In the genomic region with DNA sequence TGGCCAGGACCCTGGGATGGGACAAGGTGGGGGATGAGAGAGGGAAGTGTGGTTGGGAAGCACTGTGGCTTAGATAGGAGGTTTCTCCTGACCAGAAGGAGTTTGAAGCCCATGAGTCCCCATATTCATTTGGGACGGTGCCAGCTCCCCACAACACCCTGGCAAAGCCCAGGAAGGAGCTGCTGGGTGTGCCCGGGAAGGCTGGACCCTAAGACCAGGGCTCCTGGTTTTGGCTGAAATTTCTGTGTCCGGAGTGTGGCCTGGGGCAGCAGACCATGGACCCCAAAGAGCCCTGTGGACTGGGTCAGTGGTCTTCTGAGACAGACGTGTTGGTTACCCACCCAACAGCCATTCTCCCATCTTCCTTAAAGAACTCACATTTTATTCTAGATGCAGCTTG, we compare ENCODE assay signal across 26 cellular contexts. TPM values are rescaled to one million over a fixed set of nuclear protein-coding genes. Genes with fewer than 3 reads are reported as not detected.
DNase-seq lines count a peak whose midpoint lies in the region; FAIRE-seq and TF ChIP-seq lines count a peak whose summit lies in the region.
"Had no signal": no experiment of that assay in that cellular context is flagged by ENCODE, and none has a peak within 500 bp of the region (broad histone marks: within the 10 kb centered on the region; RNA-seq: fewer than 3 reads in every experiment).

No MANE protein-coding gene starts in this region.

- no peaks in the 10 kb centered on the region for H3K36me3 Mint-ChIP-seq in osteocyte (ENCODE audit: unreplicated experiment)
- H3K36me3 Mint-ChIP-seq in CD8-positive, alpha-beta memory T cell: peaks cover 0 to 8% (median 5%) of the 10 kb centered on the region in 3 donors

- H4K20me1 ChIP-seq in BLaER1 treated with 17β-estradiol and CSF1 and Interleukin-3, amounts not matched to agents 10 nM and 100 nM: no peaks in the 10 kb centered on the region

- H3K4me2 ChIP-seq in BLaER1 treated with 17β-estradiol and CSF1 and Interleukin-3, amounts not matched to agents 10 nM and 100 nM: peak overlapping the region in 7 of 11 experiments; percentile 11 to 86 (median 76); a peak in 12 of 22 replicates
- H3K4me2 ChIP-seq: A549 had no signal

- H3K27ac Mint-ChIP-seq in osteocyte (ENCODE audit: unreplicated experiment): no peak overlapping the region
- H3K27ac Mint-ChIP-seq in CD8-positive, alpha-beta memory T cell: no peak overlapping the region
- H3K27ac Mint-ChIP-seq: B cell had no signal

- no peak overlapping the region for H3K9ac ChIP-seq in BLaER1 treated with 17β-estradiol and CSF1 and Interleukin-3, amounts not matched to agents 10 nM and 100 nM

- H3K9me3 Mint-ChIP-seq in osteocyte (ENCODE audit: unreplicated experiment): peaks cover 7% of the 10 kb centered on the region
- H3K9me3 Mint-ChIP-seq in CD8-positive, alpha-beta memory T cell: peaks cover 0 to 4% (median 2%) of the 10 kb centered on the region in 5 donors

- POLR2A ChIA-PET in CD8-positive, alpha-beta memory T cell (lab: Charles Lee): no interaction called here

- CTCF ChIA-PET in CD8-positive, alpha-beta memory T cell (lab: Charles Lee): interaction anchor here (2.3 kb wide), 1 partner anchor 14 kb away, joined by 7 read pairs; no protein-coding TSS in a partner anchor

- H3K4me3 Mint-ChIP-seq in osteocyte (ENCODE audit: unreplicated experiment): no peak overlapping the region
- H3K4me3 Mint-ChIP-seq in CD8-positive, alpha-beta memory T cell: no peak overlapping the region
- H3K4me3 Mint-ChIP-seq: B cell; CD14-positive monocyte; CD4-positive, alpha-beta memory T cell; CD4-positive, CD25-positive, alpha-beta regulatory T cell had no signal

- H3K27me3 ChIP-seq in BLaER1 treated with 17β-estradiol and CSF1 and Interleukin-3, amounts not matched to agents 10 nM and 100 nM: no peaks in the 10 kb centered on the region
- H3K27me3 ChIP-seq in bronchial epithelial cell (ENCODE audit: control insufficient read depth, insufficient read depth, low read length) (no peaks in the 10 kb centered on the region), neutrophil (no peaks in the 10 kb centered on the region)
- H3K27me3 ChIP-seq in CD8-positive, alpha-beta memory T cell (ENCODE audit: insufficient read depth, low read length, poor library complexity, severe bottlenecking): no peaks in the 10 kb centered on the region

- H3K4me3 ChIP-seq in BLaER1 treated with 17β-estradiol and CSF1 and Interleukin-3, amounts not matched to agents 10 nM and 100 nM: no peak overlapping the region
- H3K4me3 ChIP-seq in bronchial epithelial cell (ENCODE audit: low read depth, low read length) (no peak overlapping the region), neutrophil (ENCODE audit: low read depth in 1 of 2, low read length in 1 of 2) (peak overlapping the region in 1 of 2 experiments; percentile 51)
- no peak overlapping the region for H3K4me3 ChIP-seq in CD8-positive, alpha-beta memory T cell (ENCODE audit: low read length)
- H3K4me3 ChIP-seq: A549, GM12878 had no signal

- H3K36me3 ChIP-seq in BLaER1 treated with 17β-estradiol and CSF1 and Interleukin-3, amounts not matched to agents 10 nM and 100 nM: peaks cover 0 to 33% (median 14%) of the 10 kb centered on the region in 11 experiments; a peak in 18 of 22 replicates
- H3K36me3 ChIP-seq in bronchial epithelial cell (ENCODE audit: control insufficient read depth, insufficient read depth, low read length) (no peaks in the 10 kb centered on the region), neutrophil (peaks cover 18% of the 10 kb centered on the region)
- no peaks in the 10 kb centered on the region for H3K36me3 ChIP-seq in CD8-positive, alpha-beta memory T cell (ENCODE audit: insufficient read depth, low read length)

- TF ChIP-seq CTCF in bronchial epithelial cell (IDR thresholded peaks at IDR 0.05; ENCODE audit: insufficient read depth, low read length, severe bottlenecking) (no peak), neutrophil (IDR thresholded peaks at IDR 0.05) (no peak), osteocyte (IDR thresholded peaks at IDR 0.05) (no peak)

- peak; percentile 36 for FAIRE-seq in bronchial epithelial cell (lab: Jason Lieb, UNC)
- FAIRE-seq: A549, GM12878, GM12892, GM18507, GM19239 had no signal

- H3K9me3 ChIP-seq in BLaER1 treated with 17β-estradiol and CSF1 and Interleukin-3, amounts not matched to agents 10 nM and 100 nM (replicated peaks in 1 of 11): peaks cover 16 to 58% (median 48%) of the 10 kb centered on the region in 11 experiments
- H3K9me3 ChIP-seq in neutrophil: no peaks in the 10 kb centered on the region
- no peaks in the 10 kb centered on the region for H3K9me3 ChIP-seq in CD8-positive, alpha-beta memory T cell (ENCODE audit: low read length)
- H3K9me3 ChIP-seq: A549 had no signal

- peaks cover 5% of the 10 kb centered on the region for H3K27me3 Mint-ChIP-seq in osteocyte (ENCODE audit: unreplicated experiment)
- H3K27me3 Mint-ChIP-seq in CD8-positive, alpha-beta memory T cell: no peaks in the 10 kb centered on the region
- H3K27me3 Mint-ChIP-seq: B cell; CD4-positive, alpha-beta memory T cell; CD4-positive, CD25-positive, alpha-beta regulatory T cell had no signal

- peaks cover 47 to 87% (median 71%) of the 10 kb centered on the region in 10 experiments for H3K4me1 ChIP-seq in BLaER1 treated with 17β-estradiol and CSF1 and Interleukin-3, amounts not matched to agents 10 nM and 100 nM
- peaks cover 73 to 78% of the 10 kb centered on the region in 2 experiments for H3K4me1 ChIP-seq in neutrophil (ENCODE audit: control insufficient read depth in 1 of 2, insufficient read depth in 1 of 2, low read depth in 1 of 2, low read length in 1 of 2)
- peaks cover 6% of the 10 kb centered on the region for H3K4me1 ChIP-seq in CD8-positive, alpha-beta memory T cell (ENCODE audit: insufficient read depth, low read length)
- H3K4me1 ChIP-seq: A549 had no signal

- DNase-seq in bronchial epithelial cell (ENCODE audit: low read depth) (no peak), osteocyte (ENCODE audit: extremely low spot score, unreplicated experiment) (peak; percentile 49), SHP77 treated with DMSO at 0.1 percent for 48 hours (lab: John Stamatoyannopoulos, UW) (no peak), retina (no peak)
- DNase-seq in CD8-positive, alpha-beta memory T cell: no peak
- DNase-seq: AML-193; C1 segment of cervical spinal cord; CD4-positive, alpha-beta memory T cell; CD4-positive, CD25-positive, alpha-beta regulatory T cell; DMS 273 treated with DMSO at 0.1 percent for 48 hours; DMS153; DMS53; DMS79; DND-41; EL; GDM1 had no signal

- no peaks in the 10 kb centered on the region for H3K4me1 Mint-ChIP-seq in osteocyte (ENCODE audit: unreplicated experiment)
- H3K4me1 Mint-ChIP-seq in CD8-positive, alpha-beta memory T cell: peaks cover 24 to 33% (median 29%) of the 10 kb centered on the region in 3 donors

- peak overlapping the region in 6 of 11 experiments; percentile 4 to 59 (median 32); a peak in 5 of 22 replicates for H3K27ac ChIP-seq in BLaER1 treated with 17β-estradiol and CSF1 and Interleukin-3, amounts not matched to agents 10 nM and 100 nM
- peak overlapping the region; percentile 92 for H3K27ac ChIP-seq in neutrophil
- no peak overlapping the region for H3K27ac ChIP-seq in CD8-positive, alpha-beta memory T cell (ENCODE audit: low read depth, low read length)
- H3K27ac ChIP-seq: 22Rv1, A549 had no signal

RNA-seq across cellular contexts. Expression of gene MAPK13, which starts 15.2 kb away (rescaled TPM):
- total RNA-seq in bronchial epithelial cell (70.6 and 95.6 TPM in 2 replicates), osteocyte (1.5 and 1.6 TPM in 2 replicates)
- 10 to 100 TPM; 75.7 to 77.3 TPM for total RNA-seq in CD8-positive, alpha-beta memory T cell
- 46.4 TPM for polyA plus RNA-seq in CD8-positive, alpha-beta memory T cell

RNA-seq across cellular contexts. Expression of gene BRPF3, which starts 51.0 kb away (rescaled TPM):
- total RNA-seq in bronchial epithelial cell (6.3 and 10.1 TPM in 2 replicates), osteocyte (29.4 and 36.2 TPM in 2 replicates)
- 10 to 100 TPM; 22.4 to 26.4 TPM for total RNA-seq in CD8-positive, alpha-beta memory T cell
- 8.4 TPM for polyA plus RNA-seq in CD8-positive, alpha-beta memory T cell

Comparison
In these comparisons a context has a peak if more than half of its experiments do, and no peak if none do; other contexts are left out.
1. RNA of gene MAPK13, which starts 15.2 kb away (total RNA-seq): 75.7 to 77.3 TPM in CD8-positive, alpha-beta memory T cell and 70.6 to 95.6 TPM in bronchial epithelial cell; 1.5 to 1.6 TPM in osteocyte; every median in the first group is over 10 times any median in the second.